ENCODE assay signal across 8 cellular contexts in the genomic region with DNA sequence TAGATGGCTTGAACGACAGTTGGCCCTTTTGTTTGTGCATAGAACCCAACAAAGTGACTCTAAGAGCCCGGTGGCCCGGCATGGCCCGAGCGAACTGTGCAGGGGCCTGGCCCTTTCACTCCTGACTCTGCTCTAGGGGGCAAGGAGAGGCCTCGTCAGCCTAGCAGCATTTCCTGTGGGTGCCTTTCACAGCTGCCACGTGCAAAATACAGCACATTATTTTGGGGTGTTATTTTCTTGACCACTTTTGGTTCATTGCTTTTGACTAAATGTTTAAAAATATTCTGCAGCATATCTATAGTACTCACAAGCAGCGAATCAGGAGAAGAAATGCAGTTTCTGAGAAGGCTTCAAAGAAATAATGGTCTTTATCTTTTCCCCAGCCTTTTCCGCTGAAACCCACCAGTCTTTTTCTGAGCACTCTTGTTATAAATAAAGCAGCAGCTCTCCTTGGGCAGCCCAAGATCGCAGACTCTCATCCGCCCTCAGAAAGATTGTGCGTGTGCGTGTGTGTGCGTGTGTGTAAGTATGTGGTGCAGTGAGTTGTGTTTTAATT. TPM values are rescaled to one million over a fixed set of nuclear protein-coding genes. Genes with fewer than 3 reads are reported as not detected.
DNase-seq lines count a peak whose midpoint lies in the region; ATAC-seq and TF ChIP-seq lines count a peak whose summit lies in the region.

No MANE protein-coding gene starts in this region.

- peaks cover 78% of the 10 kb centered on the region for H3K79me2 ChIP-seq in PC-9 (ENCODE audit: low read depth)

- H3K27me3 ChIP-seq in PC-9 (ENCODE audit: insufficient read depth, low read depth) (no peaks in the 10 kb centered on the region), esophagus muscularis mucosa (no peaks in the 10 kb centered on the region), psoas muscle (ENCODE audit: insufficient read depth in 3 of 3, low read length in 2 of 3) (no peaks in the 10 kb centered on the region)

- H4K20me1 ChIP-seq in PC-9 (ENCODE audit: insufficient read depth), result peaks cover 38% of the 10 kb centered on the region

- peaks cover 20% of the 10 kb centered on the region for H3F3A ChIP-seq in PC-9 (ENCODE audit: insufficient read depth, low read depth)

- peak overlapping the region; percentile 58; the same call in 1 of the 2 replicates for H3K4me2 ChIP-seq in PC-9

- WGBS in esophagus muscularis mucosa, result 77% methylated on average over 14 of the region's 14 CpGs
- WGBS in psoas muscle, 3 donors, result 81 to 88% (median 82%) methylated on average over 14 of the region's 14 CpGs

- TF ChIP-seq CTCF in PC-9 (conservative IDR thresholded peaks at IDR 0.05) (no peak), esophagus muscularis mucosa (IDR thresholded peaks at IDR 0.05) (no peak), psoas muscle (IDR thresholded peaks at IDR 0.05) (no peak)

- no peak for TF ChIP-seq POLR2A in esophagus muscularis mucosa (IDR thresholded peaks at IDR 0.05; ENCODE audit: low read depth)

- H3K36me3 ChIP-seq in PC-9 (ENCODE audit: low read depth) (peaks cover 10% of the 10 kb centered on the region; the same call in 1 of the 2 replicates), esophagus muscularis mucosa (peaks cover 0 to 4% (median 0%) of the 10 kb centered on the region in 4 donors), psoas muscle (ENCODE audit: insufficient read depth in 1 of 2, low read depth in 1 of 2) (peaks cover 2 to 10% of the 10 kb centered on the region in 2 donors)

- no peak for TF ChIP-seq EP300 in esophagus muscularis mucosa (IDR thresholded peaks at IDR 0.05)

- H3K9me3 ChIP-seq in PC-9 (ENCODE audit: insufficient read depth, low read depth) (no peaks in the 10 kb centered on the region), esophagus muscularis mucosa (no peaks in the 10 kb centered on the region), psoas muscle (no peaks in the 10 kb centered on the region)

- H3K4me3 ChIP-seq in PC-9 (no peak overlapping the region), esophagus muscularis mucosa (no peak overlapping the region), psoas muscle (no peak overlapping the region)

- H3K4me1 ChIP-seq in PC-9 (replicated peaks; ENCODE audit: insufficient read depth) (peaks cover 49% of the 10 kb centered on the region), esophagus muscularis mucosa (peaks cover 43 to 59% (median 51%) of the 10 kb centered on the region in 4 donors), psoas muscle (peaks cover 46% of the 10 kb centered on the region)

- POLR2A ChIA-PET in PC-9 (lab: Charles Lee; ENCODE audit: unreplicated experiment), result interaction anchor here (0.6 to 0.7 kb wide), 3 partner anchors 17 to 36 kb away, joined by 3 to 6 read pairs (median 3); no protein-coding TSS in a partner anchor

- CTCF ChIA-PET in PC-9 (lab: Charles Lee), result no interaction called here

- H2AFZ ChIP-seq in PC-9, result no peak overlapping the region

- no peak for DNase-seq in PC-9
- DNase-seq in esophagus muscularis mucosa (ENCODE audit: extremely low spot score), result no peak
- DNase-seq in HUDEP-2 (lab: John Stamatoyannopoulos, UW; ENCODE audit: unreplicated experiment in 76 of 76), result no peak
- no peak for DNase-seq in anterior cingulate cortex (lab: John Stamatoyannopoulos, UW)
- no peak for DNase-seq in psoas muscle

- intact Hi-C loops in PC-9 (cut with micrococcal nuclease; ENCODE audit: unreplicated experiment) (no loop called here), esophagus muscularis mucosa (cut with DNase I) (no loop called here), psoas muscle (cut with DNase I) (no loop called here)

- peak overlapping the region; percentile 33; the same call in 1 of the 2 replicates for H3K27ac ChIP-seq in PC-9
- H3K27ac ChIP-seq in esophagus muscularis mucosa (replicated peaks in 1 of 4), result peak overlapping the region; percentile 81 to 89 (median 86)
- H3K27ac ChIP-seq in psoas muscle, result no peak overlapping the region

- H3K9me2 ChIP-seq in PC-9 (ENCODE audit: insufficient read depth), result no peaks in the 10 kb centered on the region

- no TSS peak for BruUV-seq in PC-9 (replicated peaks; lab: Mats Ljungman, UMichigan)

- peak; percentile 72 for ATAC-seq in GM18502 (IDR thresholded peaks at IDR 0.05; ENCODE audit: poor library complexity, unreplicated experiment)
- ATAC-seq in GM21619 (IDR thresholded peaks at IDR 0.05; ENCODE audit: unreplicated experiment), result peak; percentile 70
- no peak for ATAC-seq in HG03378 (IDR thresholded peaks at IDR 0.05; ENCODE audit: unreplicated experiment)
- no peak for ATAC-seq in psoas muscle

RNA-seq across cellular contexts. Expression of gene DGKD, which starts 31.3 kb away (rescaled TPM):
- total RNA-seq in PC-9 (2021) (43.1 and 59.5 TPM in 2 replicates), esophagus muscularis mucosa (10 to 100 TPM; 11.6 to 16.1 (median 13.3) TPM), psoas muscle (100 to 1,000 TPM in 3 of 4 donors, 10 to 100 TPM in 1; 77.9 to 365 (median 244) TPM)
- 100 to 1,000 TPM in 1 of 3 donors, 10 to 100 TPM in 2; 59.4 to 310 (median 59.6) TPM for polyA plus RNA-seq in psoas muscle

Comparison
In these comparisons a context has a peak if more than half of its experiments do, and no peak if none do; other contexts are left out.
1. ATAC-seq: peak in GM18502 (single experiment) and GM21619 (single experiment); none in HG03378 (single experiment) and psoas muscle (0 of 4).